In the genomic region with DNA sequence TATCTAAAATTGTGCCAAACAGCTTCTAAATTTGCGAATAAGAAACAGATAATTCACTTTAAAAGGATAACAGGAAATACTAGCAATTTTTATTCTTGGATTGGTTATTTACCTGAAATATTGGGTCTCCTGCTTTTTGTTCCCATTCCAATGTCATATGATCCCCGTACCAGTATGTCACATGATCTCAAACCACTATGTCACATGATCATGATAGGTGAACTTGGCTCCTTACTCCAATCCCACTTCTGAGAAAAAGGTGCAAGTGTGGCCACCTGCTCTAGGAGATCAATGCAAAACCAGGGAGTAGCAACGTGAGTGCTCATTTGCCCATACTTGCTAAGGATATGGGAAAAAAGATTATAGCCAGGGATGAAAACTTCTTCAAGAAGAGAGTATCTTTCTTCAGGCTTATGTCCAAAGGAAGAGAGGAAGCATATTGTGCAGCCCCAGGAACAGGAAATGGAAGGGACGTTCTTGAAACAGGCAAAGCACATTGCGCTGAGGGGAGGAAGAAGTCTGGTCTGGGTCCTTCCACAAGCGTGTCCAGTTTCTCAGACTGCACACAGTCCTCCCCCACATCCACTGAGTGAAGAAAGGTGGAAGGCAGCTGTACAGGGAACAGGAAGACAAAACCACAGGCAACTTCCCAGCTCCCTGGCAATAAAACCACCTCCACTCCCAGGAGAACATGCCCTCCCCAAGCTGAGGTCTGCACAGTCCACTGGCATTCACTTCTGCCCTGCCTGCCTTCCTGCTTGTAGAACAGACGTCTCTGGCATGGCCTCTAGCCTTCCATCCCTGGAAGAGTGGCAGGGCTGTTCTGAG, we compare ENCODE assay signal across 33 cellular contexts. TPM values are rescaled to one million over a fixed set of nuclear protein-coding genes. Genes with fewer than 3 reads are reported as not detected.
DNase-seq lines count a peak whose midpoint lies in the region; FAIRE-seq and TF ChIP-seq lines count a peak whose summit lies in the region.
"Had no signal": no experiment of that assay in that cellular context is flagged by ENCODE, and none has a peak within 500 bp of the region (broad histone marks: within the 10 kb centered on the region; RNA-seq: fewer than 3 reads in every experiment).

A gene with protein sequence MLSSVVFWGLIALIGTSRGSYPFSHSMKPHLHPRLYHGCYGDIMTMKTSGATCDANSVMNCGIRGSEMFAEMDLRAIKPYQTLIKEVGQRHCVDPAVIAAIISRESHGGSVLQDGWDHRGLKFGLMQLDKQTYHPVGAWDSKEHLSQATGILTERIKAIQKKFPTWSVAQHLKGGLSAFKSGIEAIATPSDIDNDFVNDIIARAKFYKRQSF (minus strand): TSS at position 176 of the 828 bp plus-strand sequence. CDS start 1,406 bp downstream, outside the sequence.

- no peaks in the 10 kb centered on the region for H3K9me3 ChIP-seq in mammary epithelial cell (replicated peaks; ENCODE audit: insufficient read depth, low read length)
- H3K9me3 ChIP-seq in keratinocyte (ENCODE audit: control insufficient read depth, low read depth, low read length): no peaks in the 10 kb centered on the region
- H3K9me3 ChIP-seq: gastroesophageal sphincter, left lung, testis, uterus had no signal

- dilution Hi-C loops in mammary epithelial cell (cut with HindIII; ENCODE audit: low sequenced_read_pairs) (loop anchor here (10.0 kb wide), 1 partner anchor 551 kb away; no protein-coding TSS in a partner anchor), keratinocyte (cut with MboI; ENCODE audit: extremely low pct_ligation_motif_present, low sequenced_read_pairs) (no loop called here)

- H3K9me1 ChIP-seq in keratinocyte (ENCODE audit: control insufficient read depth, extremely low read depth, insufficient read depth, low read length): no peaks in the 10 kb centered on the region

- H3K4me2 ChIP-seq in mammary epithelial cell (ENCODE audit: insufficient read depth, low read depth, low read length): peak within 1 kb of the TSS; percentile 51
- H3K4me2 ChIP-seq in keratinocyte (ENCODE audit: control insufficient read depth, extremely low read depth, insufficient read depth, low read depth, low read length): peak within 1 kb of the TSS; percentile 58
- H3K4me2 ChIP-seq: hepatocyte had no signal

- H3K4me3 Mint-ChIP-seq in MCF 10A (ENCODE audit: unreplicated experiment): no peak within 1 kb of the TSS
- H3K4me3 Mint-ChIP-seq: activated CD4-positive, alpha-beta T cell treated with anti-CD3 and anti-CD28 coated beads, Interleukin-2, amount 10 ng/mL, durations not matched to agents 24 days and 14 days; CD8-positive, alpha-beta memory T cell; HFFc6 had no signal

- WGBS in mammary epithelial cell (ENCODE audit: low coverage, missing lambda C conversion rate): 89% methylated on average over 6 of the region's 7 CpGs

- H3K27ac Mint-ChIP-seq in MCF 10A (ENCODE audit: low read depth, unreplicated experiment): no peak within 1 kb of the TSS
- H3K27ac Mint-ChIP-seq: activated CD4-positive, alpha-beta T cell treated with anti-CD3 and anti-CD28 coated beads, Interleukin-2, amount 10 ng/mL, durations not matched to agents 24 days and 14 days; CD8-positive, alpha-beta memory T cell; HFFc6; progenitor cell of endocrine pancreas had no signal

- H3K36me3 Mint-ChIP-seq in MCF 10A (ENCODE audit: insufficient read depth, unreplicated experiment): no peaks in the 10 kb centered on the region

- H3K79me2 ChIP-seq in mammary epithelial cell (ENCODE audit: insufficient read depth, low read length) (no peaks in the 10 kb centered on the region), keratinocyte (ENCODE audit: control insufficient read depth, insufficient read depth, low read length) (no peaks in the 10 kb centered on the region)
- H3K79me2 ChIP-seq: hepatocyte had no signal

- H3K27ac ChIP-seq in mammary epithelial cell (ENCODE audit: insufficient read depth, low read depth, low read length): peak within 1 kb of the TSS; percentile 73
- peak within 1 kb of the TSS; percentile 57 for H3K27ac ChIP-seq in keratinocyte (ENCODE audit: control insufficient read depth, insufficient read depth, low read length)
- H3K27ac ChIP-seq: gastroesophageal sphincter, hepatocyte, left lung, sigmoid colon, testis, uterus, WERI-Rb-1 had no signal

- H2AFZ ChIP-seq in mammary epithelial cell (ENCODE audit: low read depth, low read length) (peak within 1 kb of the TSS; percentile 63), keratinocyte (ENCODE audit: control insufficient read depth, low read length) (peak within 1 kb of the TSS; percentile 57)
- H2AFZ ChIP-seq: hepatocyte had no signal

- POLR2A ChIA-PET in MCF 10A (lab: Yijun Ruan, JAX): no interaction called here

- no peak for FAIRE-seq in keratinocyte (lab: Jason Lieb, UNC)
- FAIRE-seq: A204.1, endometrium, GM18507 had no signal

- H3K27me3 ChIP-seq in mammary epithelial cell (ENCODE audit: insufficient read depth, low read length) (no peaks in the 10 kb centered on the region), keratinocyte (ENCODE audit: control insufficient read depth, extremely low read depth, insufficient read depth, low read length) (no peaks in the 10 kb centered on the region)
- H3K27me3 ChIP-seq: gastroesophageal sphincter, hepatocyte, left lung, sigmoid colon, testis, uterus had no signal

- H3K4me1 ChIP-seq in mammary epithelial cell (ENCODE audit: insufficient read depth, low read length): peaks cover 17% of the 10 kb centered on the region
- H3K4me1 ChIP-seq in keratinocyte (ENCODE audit: control insufficient read depth, extremely low read depth, insufficient read depth, low read length): peaks cover 15% of the 10 kb centered on the region
- H3K4me1 ChIP-seq: gastroesophageal sphincter, left lung, sigmoid colon, testis, uterus had no signal

- CTCF ChIA-PET in mammary epithelial cell (lab: Charles Lee; ENCODE audit: low non-redundant PET) (no interaction called here), MCF 10A (lab: Yijun Ruan, JAX) (no interaction called here)

- in situ Hi-C loops in mammary epithelial cell (cut with MboI; ENCODE audit: low sequenced_read_pairs in 2 of 2): no loop called here

- peak; percentile 47 for DNase-seq in mammary epithelial cell
- DNase-seq in MCF 10A (ENCODE audit: unreplicated experiment): no peak
- DNase-seq in M059J (ENCODE audit: low read depth): peak; percentile 14
- no peak for DNase-seq in keratinocyte (ENCODE audit: low read depth, low spot score)
- DNase-seq in activated effector memory CD4-positive, alpha-beta T cell treated with Interleukin-2 at 50 U/mL for 16 hours: no peak
- DNase-seq in NCI-H1417 treated with DMSO at 0.1 percent for 48 hours (lab: John Stamatoyannopoulos, UW): no peak
- DNase-seq in activated T-cell treated with anti-CD3 and anti-CD28 coated beads, Interleukin-2, amount 50 U/mL, for 1 hour: no peak
- no peak for DNase-seq in NCI-H187 treated with DMSO at 0.1 percent for 48 hours (lab: John Stamatoyannopoulos, UW)
- DNase-seq: activated CD4-positive, alpha-beta T cell treated with anti-CD3 and anti-CD28 coated beads, Interleukin-2, amount 10 ng/mL, durations not matched to agents 24 days and 14 days; activated naive CD4-positive, alpha-beta T cell; activated T-cell treated with anti-CD3 and anti-CD28 coated beads, Interleukin-2, amount 50 U/mL, for 48 hours; CD8-positive, alpha-beta memory T cell; DMS153; HFFc6; left lung; mesendoderm; MM.1S; NCI-H146; NCI-H446 treated with DMSO at 0.1 percent for 48 hours; sigmoid colon; stimulated activated naive CD8-positive, alpha-beta T cell treated with anti-CD3 and anti-CD28 coated beads, Interleukin-15, Interleukin-2, amounts not matched to agents 100 U/mL and 50 U/mL, for 24 hours; testis; uterus; WERI-Rb-1 had no signal

- intact Hi-C loops in mammary epithelial cell (cut with micrococcal nuclease) (no loop called here), MCF 10A (cut with micrococcal nuclease) (no loop called here)

- no peaks in the 10 kb centered on the region for H3K27me3 Mint-ChIP-seq in MCF 10A (ENCODE audit: insufficient read depth, unreplicated experiment)
- H3K27me3 Mint-ChIP-seq: activated CD4-positive, alpha-beta T cell treated with anti-CD3 and anti-CD28 coated beads, Interleukin-2, amount 10 ng/mL, durations not matched to agents 24 days and 14 days; CD8-positive, alpha-beta memory T cell; progenitor cell of endocrine pancreas had no signal

- H3K4me3 ChIP-seq in mammary epithelial cell (replicated peaks in 1 of 3; ENCODE audit: insufficient read depth in 1 of 3, low read depth in 2 of 3, low read length in 3 of 3): no peak within 1 kb of the TSS
- peak within 1 kb of the TSS in 2 of 3 experiments; percentile 23 for H3K4me3 ChIP-seq in keratinocyte (ENCODE audit: control insufficient read depth in 2 of 3, extremely low read depth in 1 of 3, insufficient read depth in 2 of 3, low read depth in 1 of 3, low read length in 3 of 3)
- H3K4me3 ChIP-seq: gastroesophageal sphincter, hepatocyte, left lung, sigmoid colon, testis, uterus had no signal

- H3K9ac ChIP-seq in mammary epithelial cell (ENCODE audit: insufficient read depth, low read length) (peak within 1 kb of the TSS; percentile 19), keratinocyte (ENCODE audit: control insufficient read depth, extremely low read depth, insufficient read depth, low read length) (no peak within 1 kb of the TSS)

- no peak for TF ChIP-seq CTCF in mammary epithelial cell (conservative IDR thresholded peaks at IDR 0.05 in 1 of 2, IDR thresholded peaks at IDR 0.05 in 1 of 2; ENCODE audit: extremely low read depth in 1 of 2, insufficient read depth in 1 of 2, low read depth in 1 of 2, low read length in 2 of 2)
- no peak for TF ChIP-seq CTCF in MCF 10A (IDR thresholded peaks at IDR 0.05; ENCODE audit: unreplicated experiment)
- no peak for TF ChIP-seq CTCF in keratinocyte (optimal IDR thresholded peaks at IDR 0.05 in 1 of 3, IDR thresholded peaks at IDR 0.05 in 1 of 3, conservative IDR thresholded peaks at IDR 0.05 in 1 of 3; ENCODE audit: extremely low read depth in 1 of 3, insufficient read depth in 2 of 3, low read length in 3 of 3)

- BruUV-seq in mammary epithelial cell (replicated peaks; lab: Mats Ljungman, UMichigan): no TSS peak
- no TSS peak for BruUV-seq in MCF 10A (replicated peaks; lab: Mats Ljungman, UMichigan)

- no peaks in the 10 kb centered on the region for H4K20me1 ChIP-seq in mammary epithelial cell (ENCODE audit: insufficient read depth, low read length)
- no peaks in the 10 kb centered on the region for H4K20me1 ChIP-seq in keratinocyte (ENCODE audit: control insufficient read depth, extremely low read depth, insufficient read depth, low read length)

- H3K4me1 Mint-ChIP-seq in MCF 10A (ENCODE audit: insufficient read depth, unreplicated experiment): no peaks in the 10 kb centered on the region
- H3K4me1 Mint-ChIP-seq: activated CD4-positive, alpha-beta T cell treated with anti-CD3 and anti-CD28 coated beads, Interleukin-2, amount 10 ng/mL, durations not matched to agents 24 days and 14 days; CD8-positive, alpha-beta memory T cell had no signal

- H3K36me3 ChIP-seq in mammary epithelial cell (ENCODE audit: insufficient read depth, low read length) (no peaks in the 10 kb centered on the region), keratinocyte (ENCODE audit: control insufficient read depth in 2 of 2, extremely low read depth in 1 of 2, insufficient read depth in 2 of 2, low read length in 2 of 2) (no peaks in the 10 kb centered on the region)
- H3K36me3 ChIP-seq: gastroesophageal sphincter, left lung, sigmoid colon, uterus, WERI-Rb-1 had no signal

- peaks cover 8% of the 10 kb centered on the region for H3K9me3 Mint-ChIP-seq in MCF 10A (ENCODE audit: unreplicated experiment)
- H3K9me3 Mint-ChIP-seq: activated CD4-positive, alpha-beta T cell treated with anti-CD3 and anti-CD28 coated beads, Interleukin-2, amount 10 ng/mL, durations not matched to agents 24 days and 14 days; CD8-positive, alpha-beta memory T cell; HFFc6 had no signal

RNA-seq across cellular contexts. Expression of the gene that starts here (rescaled TPM):
- not detected for total RNA-seq in mammary epithelial cell
- 0.48 TPM for polyA plus RNA-seq in mammary epithelial cell
- polyA minus RNA-seq in mammary epithelial cell: not detected
- total RNA-seq in MCF 10A (2022): not detected in 2 replicates
- total RNA-seq in M059J (2014; rRNA removed; shearing (Covaris generic)): 0.84 TPM in 1 of 2 replicates, not detected in the other
- polyA plus RNA-seq in keratinocyte: 0.14 to 0.24 TPM in 2 of 3 replicates, not detected in the other
- not detected for polyA plus RNA-seq in keratinocyte (2011; ENCODE audit: low read depth)
- not detected in 2 replicates for polyA plus RNA-seq in keratinocyte (2011; cell fraction: cytosol; rRNA removed)
- 1.2 and 1.3 TPM in 2 replicates for polyA plus RNA-seq in keratinocyte (2011; cell fraction: nucleus; rRNA removed)
- polyA plus RNA-seq in keratinocyte (2012; ENCODE audit: low replicate concordance): not detected in 2 replicates
- polyA minus RNA-seq in keratinocyte: 2.0 TPM in 1 of 3 replicates, not detected in the others
- polyA minus RNA-seq in keratinocyte (2011; cell fraction: cytosol; rRNA and poly(A)+ RNA removed): not detected
- polyA minus RNA-seq in keratinocyte (2011; cell fraction: nucleus; rRNA and poly(A)+ RNA removed): not detected in 2 replicates
- total RNA-seq: activated CD4-positive, alpha-beta T cell treated with anti-CD3 and anti-CD28 coated beads, Interleukin-2, amount 10 ng/mL, durations not matched to agents 24 days and 14 days; CD8-positive, alpha-beta memory T cell; dermis blood vessel endothelial cell; G401; gastroesophageal sphincter; hepatocyte; HFFc6; left lung; OCI-LY7; progenitor cell of endocrine pancreas; sigmoid colon; uterus had no signal
- polyA plus RNA-seq: CD8-positive, alpha-beta memory T cell; hepatocyte; sigmoid colon had no signal

Comparison
In these comparisons a context has a peak if more than half of its experiments do, and no peak if none do; other contexts are left out.
1. Peak in DNase-seq, H3K27ac ChIP-seq, H3K9ac ChIP-seq and H3K4me2 ChIP-seq in mammary epithelial cell; RNA of the gene not detected or under 1 TPM.
2. Peak in DNase-seq in M059J; RNA of the gene not detected or under 1 TPM.
3. H3K4me3 ChIP-seq: peak in keratinocyte (2 of 3); none in mammary epithelial cell (0 of 3).